In the genomic region with DNA sequence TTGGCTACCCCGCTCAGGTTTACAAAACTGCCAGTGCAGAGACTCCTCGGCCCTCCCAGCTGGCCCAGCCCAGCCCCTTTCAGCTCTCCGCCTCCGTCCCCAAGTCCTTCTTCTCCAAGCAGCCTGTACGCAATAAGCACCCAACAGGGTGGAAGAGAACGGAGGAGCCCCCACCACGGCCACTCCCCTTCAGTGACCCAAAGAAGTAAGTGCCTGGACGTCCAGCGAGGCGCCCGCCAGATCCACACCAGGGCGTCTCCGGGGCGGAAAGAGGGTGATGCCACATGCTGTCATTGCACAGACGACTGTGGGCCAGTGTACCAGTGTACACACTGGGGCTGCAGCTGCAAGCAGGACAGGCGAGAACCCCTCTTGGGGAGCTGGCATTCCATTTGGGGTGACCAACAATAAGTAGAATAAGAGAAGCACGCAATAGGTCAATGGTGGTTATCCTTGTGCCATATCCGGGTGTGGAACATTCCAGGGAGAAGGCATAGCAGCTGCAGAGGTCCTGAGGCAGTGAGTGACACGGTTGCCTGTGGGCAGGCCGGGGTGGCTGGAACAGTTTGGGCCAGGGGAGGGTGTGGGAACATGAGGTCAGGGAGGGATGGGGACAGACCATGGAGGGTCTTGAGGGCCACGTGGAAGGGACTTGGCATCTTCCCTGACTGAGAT, we compare ENCODE assay signal across 1 cellular context.
TF ChIP-seq lines count a peak whose summit lies in the region.

No MANE protein-coding gene starts in this region.

TF ChIP-seq in K562, 482 proteins besides CTCF, POLR2A, EP300 and RAD21 (continued from another document):
- TF ChIP-seq, protein P1, sequence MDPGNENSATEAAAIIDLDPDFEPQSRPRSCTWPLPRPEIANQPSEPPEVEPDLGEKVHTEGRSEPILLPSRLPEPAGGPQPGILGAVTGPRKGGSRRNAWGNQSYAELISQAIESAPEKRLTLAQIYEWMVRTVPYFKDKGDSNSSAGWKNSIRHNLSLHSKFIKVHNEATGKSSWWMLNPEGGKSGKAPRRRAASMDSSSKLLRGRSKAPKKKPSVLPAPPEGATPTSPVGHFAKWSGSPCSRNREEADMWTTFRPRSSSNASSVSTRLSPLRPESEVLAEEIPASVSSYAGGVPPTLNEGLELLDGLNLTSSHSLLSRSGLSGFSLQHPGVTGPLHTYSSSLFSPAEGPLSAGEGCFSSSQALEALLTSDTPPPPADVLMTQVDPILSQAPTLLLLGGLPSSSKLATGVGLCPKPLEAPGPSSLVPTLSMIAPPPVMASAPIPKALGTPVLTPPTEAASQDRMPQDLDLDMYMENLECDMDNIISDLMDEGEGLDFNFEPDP (CRISPR knock-in tag; IDR thresholded peaks at IDR 0.05) = no peak
- TF ChIP-seq KAT2B (IDR thresholded peaks at IDR 0.05; ENCODE audit: low read depth, low read length) = no peak
